ENCODE assay signal across 10 cellular contexts in the genomic region with DNA sequence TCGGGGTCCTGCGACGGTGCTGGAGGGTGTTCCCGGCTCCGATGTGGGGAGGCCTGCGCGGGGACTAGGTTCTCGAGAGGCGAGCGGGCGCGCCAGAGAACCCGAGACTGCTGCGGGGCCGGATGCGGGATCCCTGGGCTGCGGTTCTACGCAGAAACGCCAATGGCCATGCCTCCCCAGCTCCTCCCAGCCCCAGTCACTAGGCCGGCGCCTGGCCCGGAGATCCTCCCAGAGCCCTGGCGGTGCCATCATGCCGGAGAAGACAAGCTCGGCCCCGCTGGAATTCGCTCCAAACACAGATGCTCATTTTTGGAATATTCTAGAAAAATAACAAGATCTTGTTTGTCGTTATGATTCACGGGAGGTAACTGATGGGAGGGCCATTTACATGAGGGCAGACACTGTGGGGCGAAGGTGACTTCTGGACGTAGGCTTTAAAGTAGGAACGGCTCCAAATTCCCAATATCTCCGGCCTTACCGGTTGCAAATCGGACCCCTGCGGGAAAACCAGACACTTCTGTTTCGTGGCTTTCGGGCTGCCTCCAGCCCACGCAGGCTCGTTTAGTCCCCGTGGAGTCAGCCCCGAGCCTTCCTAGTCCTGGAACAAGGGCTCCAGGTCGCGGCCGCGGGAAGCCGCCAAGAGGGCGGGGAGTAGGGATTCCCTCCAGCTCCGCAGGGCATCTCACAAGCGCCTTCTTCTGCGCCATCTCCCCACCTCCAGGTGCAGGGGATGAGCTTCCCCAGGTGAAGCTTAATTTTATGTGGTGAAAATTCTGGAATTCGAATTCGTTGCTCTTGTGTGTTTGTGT.
DNase-seq lines count a peak whose midpoint lies in the region; ATAC-seq and TF ChIP-seq lines count a peak whose summit lies in the region.
"Had no signal": no experiment of that assay in that cellular context is flagged by ENCODE, and none has a peak within 500 bp of the region (broad histone marks: within the 10 kb centered on the region; RNA-seq: fewer than 3 reads in every experiment).

No MANE protein-coding gene starts in this region.

- H3K9ac ChIP-seq in colonic mucosa (ENCODE audit: low read depth in 2 of 2, low read length in 2 of 2) = peak overlapping the region in 1 of 2 donors; percentile 24

- H3K9me3 ChIP-seq in heart right ventricle = no peaks in the 10 kb centered on the region
- H3K9me3 ChIP-seq in colonic mucosa = no peaks in the 10 kb centered on the region

- H3K9me3 Mint-ChIP-seq in natural killer cell = no peaks in the 10 kb centered on the region

- H3K4me3 ChIP-seq in heart right ventricle = peak overlapping the region in 8 of 10 donors; percentile 7 to 49 (median 38)
- H3K4me3 ChIP-seq in colonic mucosa = peak overlapping the region; percentile 4
- peak overlapping the region; percentile 18 for H3K4me3 ChIP-seq in urinary bladder (ENCODE audit: low read depth, low read length)

- peaks cover 23 to 33% of the 10 kb centered on the region in 2 donors for H3K4me1 Mint-ChIP-seq in natural killer cell

- H3K4me3 Mint-ChIP-seq in natural killer cell = peak overlapping the region; percentile 89

- intact Hi-C loops in heart right ventricle (cut with DNase I) = loop anchor here in 2 of 10 donors (5.0 kb wide), 2 partner anchors 37 to 42 kb away; no protein-coding TSS in a partner anchor
- intact Hi-C loops in Right ventricle myocardium superior (cut with DNase I) = no loop called here
- intact Hi-C loops in colonic mucosa (cut with DNase I) = no loop called here
- intact Hi-C loops in natural killer cell (cut with micrococcal nuclease) = no loop called here

- 4 to 5% methylated on average over 53 of the region's 53 CpGs for WGBS in heart right ventricle, 2 donors
- WGBS in urinary bladder = 5% methylated on average over 53 of the region's 53 CpGs

- no peak for ATAC-seq in heart right ventricle
- ATAC-seq in Right ventricle myocardium superior (ENCODE audit: poor library complexity) = no peak
- ATAC-seq in natural killer cell = no peak
- ATAC-seq in GM18505 (IDR thresholded peaks at IDR 0.05; ENCODE audit: unreplicated experiment) = no peak
- no peak for ATAC-seq in GM21825 (IDR thresholded peaks at IDR 0.05; ENCODE audit: unreplicated experiment)
- ATAC-seq: activated CD4-positive, CD25-positive, alpha-beta regulatory T cell treated with anti-CD3 and anti-CD28 coated beads, Interleukin-2, amount 50 U/mL, for 24 hours had no signal

- H3K36me3 Mint-ChIP-seq in natural killer cell = no peaks in the 10 kb centered on the region

- H3K27ac ChIP-seq in heart right ventricle = no peak overlapping the region
- no peak overlapping the region for H3K27ac ChIP-seq in colonic mucosa
- no peak overlapping the region for H3K27ac ChIP-seq in urinary bladder (ENCODE audit: low read depth)
- H3K27ac ChIP-seq: C4-2B had no signal

- DNase-seq in heart right ventricle (no peak), Right ventricle myocardium superior (no peak), colonic mucosa (no peak), natural killer cell (no peak), NCI-H1105 (lab: John Stamatoyannopoulos, UW) (no peak)

- H3K36me3 ChIP-seq in heart right ventricle = no peaks in the 10 kb centered on the region
- no peaks in the 10 kb centered on the region for H3K36me3 ChIP-seq in colonic mucosa
- no peaks in the 10 kb centered on the region for H3K36me3 ChIP-seq in urinary bladder (ENCODE audit: insufficient read depth)

- no peak for TF ChIP-seq POLR2A in GM18505 (IDR thresholded peaks at IDR 0.05; ENCODE audit: borderline replicate concordance, extremely low read depth, insufficient read depth, insufficient read length)

- H3K27me3 Mint-ChIP-seq in natural killer cell (ENCODE audit: low read depth in 2 of 2) = peaks cover 71 to 84% of the 10 kb centered on the region in 2 donors

- H3K27me3 ChIP-seq in heart right ventricle (peaks cover 46 to 100% (median 99%) of the 10 kb centered on the region in 7 donors), colonic mucosa (peaks cover 94% of the 10 kb centered on the region)

- H3K4me1 ChIP-seq in heart right ventricle (peaks cover 2 to 49% (median 37%) of the 10 kb centered on the region in 9 donors), colonic mucosa (peaks cover 5% of the 10 kb centered on the region), urinary bladder (ENCODE audit: insufficient read depth) (no peaks in the 10 kb centered on the region)

- no peak for TF ChIP-seq CTCF in heart right ventricle (IDR thresholded peaks at IDR 0.05)
- no peak for TF ChIP-seq CTCF in colonic mucosa (IDR thresholded peaks at IDR 0.05)
- TF ChIP-seq CTCF in natural killer cell (IDR thresholded peaks at IDR 0.05) = no peak

- H3K27ac Mint-ChIP-seq in natural killer cell = no peak overlapping the region
